Comparison of ENCODE assay signal across 7 cellular contexts in genomic region chr4:138199568-138200235, GRCh38. TPM values are rescaled to one million over a fixed set of nuclear protein-coding genes. Genes with fewer than 3 reads are reported as not detected.
DNase-seq lines count a peak whose midpoint lies in the region; ATAC-seq and TF ChIP-seq lines count a peak whose summit lies in the region.

No MANE protein-coding gene starts in this region.

- H3K36me3 Mint-ChIP-seq in activated T-cell treated with anti-CD3 and anti-CD28 coated beads, Interleukin-2, amount 50 U/mL, for 24 hours (ENCODE audit: low read depth), result no peaks in the 10 kb centered on the region

- in situ Hi-C loops in astrocyte of the spinal cord (cut with HindIII; ENCODE audit: low sequenced_read_pairs), result no loop called here

- ATAC-seq in GM19372 (IDR thresholded peaks at IDR 0.05; ENCODE audit: low read depth, unreplicated experiment) (peak; percentile 66), HG03108 (IDR thresholded peaks at IDR 0.05; ENCODE audit: unreplicated experiment) (peak; percentile 61)

- H3K4me1 Mint-ChIP-seq in activated T-cell treated with anti-CD3 and anti-CD28 coated beads, Interleukin-2, amount 50 U/mL, for 24 hours (ENCODE audit: low read depth), result no peaks in the 10 kb centered on the region

- H3K4me3 Mint-ChIP-seq in activated T-cell treated with anti-CD3 and anti-CD28 coated beads, Interleukin-2, amount 50 U/mL, for 24 hours, result no peak overlapping the region

- no peak overlapping the region for H3K4me3 ChIP-seq in astrocyte of the spinal cord (ENCODE audit: low read depth, low read length)

- no peak overlapping the region for H3K27ac Mint-ChIP-seq in activated T-cell treated with anti-CD3 and anti-CD28 coated beads, Interleukin-2, amount 50 U/mL, for 24 hours

- H3K27me3 Mint-ChIP-seq in activated T-cell treated with anti-CD3 and anti-CD28 coated beads, Interleukin-2, amount 50 U/mL, for 24 hours, result no peaks in the 10 kb centered on the region

- DNase-seq in astrocyte of the spinal cord (ENCODE audit: low read depth, low spot score), result peak; percentile 33
- peak; percentile 68 for DNase-seq in mucosa of gallbladder (ENCODE audit: low spot score)
- no peak for DNase-seq in activated T-cell treated with anti-CD3 and anti-CD28 coated beads, Interleukin-2, amount 50 U/mL, for 24 hours
- DNase-seq in stimulated activated CD4-positive, alpha-beta T cell treated with anti-CD3 and anti-CD28 coated beads, Interleukin-12 subunit alpha, Interleukin-12 subunit beta, amount 100 ng/mL, for 4 hours, result no peak
- DNase-seq in activated effector memory CD4-positive, alpha-beta T cell treated with anti-CD3 and anti-CD28 coated beads, Interleukin-2, amount 50 U/mL, for 16 hours, result no peak

- TF ChIP-seq CTCF in astrocyte of the spinal cord (IDR thresholded peaks at IDR 0.05; ENCODE audit: low read depth, low read length), result no peak

- no peaks in the 10 kb centered on the region for H3K9me3 Mint-ChIP-seq in activated T-cell treated with anti-CD3 and anti-CD28 coated beads, Interleukin-2, amount 50 U/mL, for 24 hours

RNA-seq across cellular contexts. Expression of gene SLC7A11, which starts 42.4 kb away (rescaled TPM):
- 0.75 TPM for total RNA-seq in mucosa of gallbladder

Comparison
In these comparisons a context has a peak if more than half of its experiments do, and no peak if none do; other contexts are left out.
1. DNase-seq: peak in astrocyte of the spinal cord (single experiment) and mucosa of gallbladder (single experiment); none in activated T-cell treated with anti-CD3 and anti-CD28 coated beads, Interleukin-2, amount 50 U/mL, for 24 hours (single experiment), stimulated activated CD4-positive, alpha-beta T cell treated with anti-CD3 and anti-CD28 coated beads, Interleukin-12 subunit alpha, Interleukin-12 subunit beta, amount 100 ng/mL, for 4 hours (single experiment) and activated effector memory CD4-positive, alpha-beta T cell treated with anti-CD3 and anti-CD28 coated beads, Interleukin-2, amount 50 U/mL, for 16 hours (single experiment).